In genomic region chr1:206924549-206925115, GRCh38 we compare ENCODE assay signal across 1 cellular context.
TF ChIP-seq lines count a peak whose summit lies in the region.

No MANE protein-coding gene starts in this region.

TF ChIP-seq in GM12878, 131 proteins besides CTCF, POLR2A, EP300 and RAD21 (continues in another document):
- TF ChIP-seq IKZF1 (conservative IDR thresholded peaks at IDR 0.05) (peak; percentile 83), POU2F2 (IDR thresholded peaks at IDR 0.05; ENCODE audit: borderline replicate concordance, low read depth, low read length) (peak; percentile 28; the same call in 1 of the 3 replicates), E2F8 (IDR thresholded peaks at IDR 0.05; ENCODE audit: low read depth, partially characterized antibody) (no peak), ZBTB40 (IDR thresholded peaks at IDR 0.05; ENCODE audit: borderline replicate concordance) (no peak), JUND (IDR thresholded peaks at IDR 0.05; ENCODE audit: low read depth, low read length) (no peak), NFYA (IDR thresholded peaks at IDR 0.05; ENCODE audit: borderline replicate concordance, low read depth, low read length) (no peak), IRF3 (IDR thresholded peaks at IDR 0.05) (no peak), IKZF2 (IDR thresholded peaks at IDR 0.05) (peak in 1 of 2 experiments; percentile 83; a peak in 2 of 4 replicates), SMARCA5 (IDR thresholded peaks at IDR 0.05) (0 out of 2 replicates have a peak, but pooled peaks have one; percentile 17), CUX1 (IDR thresholded peaks at IDR 0.05; ENCODE audit: insufficient replicate concordance, low read depth, low read length) (no peak), CBX3 (IDR thresholded peaks at IDR 0.05; ENCODE audit: borderline replicate concordance, low read depth) (no peak), NRF1 (conservative IDR thresholded peaks at IDR 0.05; ENCODE audit: low read depth, low read length) (no peak), FOXK2 (IDR thresholded peaks at IDR 0.05) (no peak), ZBTB33 (IDR thresholded peaks at IDR 0.05) (no peak), NBN (IDR thresholded peaks at IDR 0.05) (peak; percentile 66), BCL3 (IDR thresholded peaks at IDR 0.05; ENCODE audit: borderline replicate concordance, insufficient read depth, low read depth, low read length, poor library complexity, severe bottlenecking) (peak; percentile 62), YY1 (IDR thresholded peaks at IDR 0.05; ENCODE audit: low read depth, low read length) (peak; percentile 6; the same call in 1 of the 2 replicates), RFX5 (IDR thresholded peaks at IDR 0.05; ENCODE audit: low read depth, low read length) (no peak), DPF2 (IDR thresholded peaks at IDR 0.05) (peak; percentile 73), NFXL1 (IDR thresholded peaks at IDR 0.05; ENCODE audit: borderline replicate concordance) (no peak), NKRF (conservative IDR thresholded peaks at IDR 0.05) (no peak), RAD51 (IDR thresholded peaks at IDR 0.05) (peak; percentile 91), TBL1XR1 (IDR thresholded peaks at IDR 0.05; ENCODE audit: low read depth, low read length) (no peak), MLLT1 (IDR thresholded peaks at IDR 0.05) (peak; percentile 88; the same call in 1 of the 2 replicates), SPI1 (IDR thresholded peaks at IDR 0.05; ENCODE audit: borderline replicate concordance, insufficient read depth, low read depth, low read length) (no peak; the same call in 1 of the 2 replicates), MYB (IDR thresholded peaks at IDR 0.05; ENCODE audit: borderline replicate concordance, low read depth, low read length) (no peak), PAX8 (IDR thresholded peaks at IDR 0.05) (no peak), FOS (IDR thresholded peaks at IDR 0.05; ENCODE audit: borderline replicate concordance, extremely low read depth, insufficient read length) (no peak), KAT2A (conservative IDR thresholded peaks at IDR 0.05; ENCODE audit: control insufficient read depth, low read depth, low read length) (no peak), ZZZ3 (IDR thresholded peaks at IDR 0.05; ENCODE audit: control insufficient read depth, insufficient read length, low read depth) (no peak), ZBTB4 (CRISPR knock-in tag; IDR thresholded peaks at IDR 0.05) (no peak), ZNF274 (IDR thresholded peaks at IDR 0.05; ENCODE audit: insufficient read depth, insufficient read length) (no peak)
